ENCODE assay signal across 15 cellular contexts in genomic region chr2:161981016-161981415, GRCh38.
DNase-seq lines count a peak whose midpoint lies in the region; ATAC-seq and TF ChIP-seq lines count a peak whose summit lies in the region.
"Had no signal": no experiment of that assay in that cellular context is flagged by ENCODE, and none has a peak within 500 bp of the region (broad histone marks: within the 10 kb centered on the region; RNA-seq: fewer than 3 reads in every experiment).

No MANE protein-coding gene starts in this region.

- no peak for TF ChIP-seq CTCF in BE2C (IDR thresholded peaks at IDR 0.05; ENCODE audit: low read depth, low read length)

- no peak overlapping the region for H3K4me3 Mint-ChIP-seq in activated CD8-positive, alpha-beta memory T cell treated with anti-CD3 and anti-CD28 coated beads, Interleukin-2, amount 10 ng/mL, durations not matched to agents 7 days and 5 days
- no peak overlapping the region for H3K4me3 Mint-ChIP-seq in activated naive CD8-positive, alpha-beta T cell treated with anti-CD3 and anti-CD28 coated beads, Interleukin-2, amount 50 U/mL, for 24 hours
- H3K4me3 Mint-ChIP-seq in stimulated activated naive CD8-positive, alpha-beta T cell treated with anti-CD3 and anti-CD28 coated beads, Interleukin-15, Interleukin-2, amounts not matched to agents 100 ng/mL and 50 ng/mL, for 24 hours: no peak overlapping the region
- H3K4me3 Mint-ChIP-seq: CD14-positive monocyte had no signal

- H3K9me3 ChIP-seq in KOPT-K1 (ENCODE audit: insufficient read depth, low read length, poor library complexity, severe bottlenecking) (no peaks in the 10 kb centered on the region), BE2C (no peaks in the 10 kb centered on the region)

- no peaks in the 10 kb centered on the region for H3K27me3 ChIP-seq in BE2C

- H3K36me3 Mint-ChIP-seq in activated CD8-positive, alpha-beta memory T cell treated with anti-CD3 and anti-CD28 coated beads, Interleukin-2, amount 10 ng/mL, durations not matched to agents 7 days and 5 days: peaks cover 31% of the 10 kb centered on the region
- no peaks in the 10 kb centered on the region for H3K36me3 Mint-ChIP-seq in activated naive CD8-positive, alpha-beta T cell treated with anti-CD3 and anti-CD28 coated beads, Interleukin-2, amount 50 U/mL, for 24 hours (ENCODE audit: low read depth)
- no peaks in the 10 kb centered on the region for H3K36me3 Mint-ChIP-seq in stimulated activated naive CD8-positive, alpha-beta T cell treated with anti-CD3 and anti-CD28 coated beads, Interleukin-15, Interleukin-2, amounts not matched to agents 100 ng/mL and 50 ng/mL, for 24 hours (ENCODE audit: low read depth)
- H3K36me3 Mint-ChIP-seq: CD14-positive monocyte had no signal

- H3K9me3 Mint-ChIP-seq in activated CD8-positive, alpha-beta memory T cell treated with anti-CD3 and anti-CD28 coated beads, Interleukin-2, amount 10 ng/mL, durations not matched to agents 7 days and 5 days (ENCODE audit: low read depth): peaks cover 4% of the 10 kb centered on the region
- H3K9me3 Mint-ChIP-seq in activated naive CD8-positive, alpha-beta T cell treated with anti-CD3 and anti-CD28 coated beads, Interleukin-2, amount 50 U/mL, for 24 hours: no peaks in the 10 kb centered on the region
- H3K9me3 Mint-ChIP-seq in stimulated activated naive CD8-positive, alpha-beta T cell treated with anti-CD3 and anti-CD28 coated beads, Interleukin-15, Interleukin-2, amounts not matched to agents 100 ng/mL and 50 ng/mL, for 24 hours: no peaks in the 10 kb centered on the region
- H3K9me3 Mint-ChIP-seq: CD14-positive monocyte had no signal

- no peak overlapping the region for H3K4me3 ChIP-seq in BE2C (ENCODE audit: low read depth, low read length)

- H3K27ac Mint-ChIP-seq in activated CD8-positive, alpha-beta memory T cell treated with anti-CD3 and anti-CD28 coated beads, Interleukin-2, amount 10 ng/mL, durations not matched to agents 7 days and 5 days: peak overlapping the region; percentile 55
- peak overlapping the region; percentile 68 for H3K27ac Mint-ChIP-seq in activated naive CD8-positive, alpha-beta T cell treated with anti-CD3 and anti-CD28 coated beads, Interleukin-2, amount 50 U/mL, for 24 hours
- peak overlapping the region; percentile 76 for H3K27ac Mint-ChIP-seq in stimulated activated naive CD8-positive, alpha-beta T cell treated with anti-CD3 and anti-CD28 coated beads, Interleukin-15, Interleukin-2, amounts not matched to agents 100 ng/mL and 50 ng/mL, for 24 hours
- H3K27ac Mint-ChIP-seq: CD14-positive monocyte had no signal

- ATAC-seq in activated CD8-positive, alpha-beta memory T cell treated with anti-CD3 and anti-CD28 coated beads, Interleukin-2, amount 10 ng/mL, durations not matched to agents 7 days and 5 days: no peak
- peak; percentile 51 for ATAC-seq in activated naive CD8-positive, alpha-beta T cell treated with anti-CD3 and anti-CD28 coated beads, Interleukin-2, amount 50 U/mL, for 24 hours
- no peak for ATAC-seq in GM18861 (IDR thresholded peaks at IDR 0.05; ENCODE audit: unreplicated experiment)
- ATAC-seq: Panc1, Right ventricle myocardium inferior had no signal

- no peak for DNase-seq in activated CD8-positive, alpha-beta memory T cell treated with anti-CD3 and anti-CD28 coated beads, Interleukin-2, amount 10 ng/mL, durations not matched to agents 7 days and 5 days
- DNase-seq in activated CD8-positive, alpha-beta memory T cell treated with anti-CD3 and anti-CD28 coated beads, Interleukin-2, amount 50 U/mL, for 4 hours: no peak
- DNase-seq in activated naive CD8-positive, alpha-beta T cell treated with anti-CD3 and anti-CD28 coated beads, Interleukin-2, amount 50 U/mL, for 24 hours: no peak
- DNase-seq in BE2C: no peak
- DNase-seq: GF-D8, NCI-H1048, NCI-H1436 treated with DMSO at 0.1 percent for 48 hours, NCI-H2029 treated with DMSO at 0.1 percent for 48 hours had no signal

- H3K4me1 ChIP-seq in BE2C: no peaks in the 10 kb centered on the region

- no peaks in the 10 kb centered on the region for H3K36me3 ChIP-seq in KOPT-K1 (ENCODE audit: insufficient read depth, low read length)
- H3K36me3 ChIP-seq in BE2C: no peaks in the 10 kb centered on the region

- peaks cover 56% of the 10 kb centered on the region for H3K4me1 Mint-ChIP-seq in activated CD8-positive, alpha-beta memory T cell treated with anti-CD3 and anti-CD28 coated beads, Interleukin-2, amount 10 ng/mL, durations not matched to agents 7 days and 5 days
- H3K4me1 Mint-ChIP-seq in activated naive CD8-positive, alpha-beta T cell treated with anti-CD3 and anti-CD28 coated beads, Interleukin-2, amount 50 U/mL, for 24 hours: peaks cover 50% of the 10 kb centered on the region
- peaks cover 52% of the 10 kb centered on the region for H3K4me1 Mint-ChIP-seq in stimulated activated naive CD8-positive, alpha-beta T cell treated with anti-CD3 and anti-CD28 coated beads, Interleukin-15, Interleukin-2, amounts not matched to agents 100 ng/mL and 50 ng/mL, for 24 hours (ENCODE audit: low read depth)

- H3K27ac ChIP-seq in KOPT-K1 (ENCODE audit: low read depth, low read length, poor library complexity, severe bottlenecking): peak overlapping the region; percentile 98
- H3K27ac ChIP-seq: KMS-11 had no signal

- no peaks in the 10 kb centered on the region for H3K27me3 Mint-ChIP-seq in activated CD8-positive, alpha-beta memory T cell treated with anti-CD3 and anti-CD28 coated beads, Interleukin-2, amount 10 ng/mL, durations not matched to agents 7 days and 5 days
- peaks cover 2% of the 10 kb centered on the region for H3K27me3 Mint-ChIP-seq in activated naive CD8-positive, alpha-beta T cell treated with anti-CD3 and anti-CD28 coated beads, Interleukin-2, amount 50 U/mL, for 24 hours
- H3K27me3 Mint-ChIP-seq in stimulated activated naive CD8-positive, alpha-beta T cell treated with anti-CD3 and anti-CD28 coated beads, Interleukin-15, Interleukin-2, amounts not matched to agents 100 ng/mL and 50 ng/mL, for 24 hours: no peaks in the 10 kb centered on the region

- CTCF ChIA-PET in activated CD8-positive, alpha-beta memory T cell treated with anti-CD3 and anti-CD28 coated beads, Interleukin-2, amount 10 ng/mL, durations not matched to agents 7 days and 5 days (lab: Charles Lee): interaction anchor here (4.0 kb wide), 1 partner anchor 13 kb away, joined by 18 read pairs; no protein-coding TSS in a partner anchor
